ENCODE assay signal across 14 cellular contexts in genomic region chr11:60455531-60456042, GRCh38. TPM values are rescaled to one million over a fixed set of nuclear protein-coding genes. Genes with fewer than 3 reads are reported as not detected.
DNase-seq lines count a peak whose midpoint lies in the region; ATAC-seq, FAIRE-seq and TF ChIP-seq lines count a peak whose summit lies in the region.
"Had no signal": no experiment of that assay in that cellular context is flagged by ENCODE, and none has a peak within 500 bp of the region (broad histone marks: within the 10 kb centered on the region; RNA-seq: fewer than 3 reads in every experiment).

Gene MS4A1, plus strand, starts transcription at chr11:60455847. Its CDS starts 6,528 bp downstream, at chr11:60462375.

- no peak within 1 kb of the TSS for H3K27ac ChIP-seq in CD4-positive, CD25-positive, alpha-beta regulatory T cell (ENCODE audit: insufficient read depth, low read length, poor library complexity, severe bottlenecking)
- H3K27ac ChIP-seq in osteoblast (ENCODE audit: low read depth, low read length): no peak within 1 kb of the TSS

- no peaks in the 10 kb centered on the region for H3K36me3 Mint-ChIP-seq in CD4-positive, CD25-positive, alpha-beta regulatory T cell

- peaks cover 18% of the 10 kb centered on the region for H3K27me3 Mint-ChIP-seq in CD4-positive, CD25-positive, alpha-beta regulatory T cell

- no peaks in the 10 kb centered on the region for H4K20me1 ChIP-seq in osteoblast (ENCODE audit: insufficient read depth, low read length)

- H3K27me3 ChIP-seq in CD4-positive, CD25-positive, alpha-beta regulatory T cell (ENCODE audit: control insufficient read depth, insufficient read depth, low read length): peaks cover 5% of the 10 kb centered on the region
- no peaks in the 10 kb centered on the region for H3K27me3 ChIP-seq in osteoblast (ENCODE audit: insufficient read depth, low read length)

- peak; percentile 45 to 70 for ATAC-seq in CD4-positive, CD25-positive, alpha-beta regulatory T cell (ENCODE audit: low read depth in 2 of 2)
- peak; percentile 88 for ATAC-seq in GM19025 (IDR thresholded peaks at IDR 0.05; ENCODE audit: low read depth, unreplicated experiment)
- peak; percentile 82 for ATAC-seq in HG02678 (IDR thresholded peaks at IDR 0.05; ENCODE audit: unreplicated experiment)
- peak; percentile 89 for ATAC-seq in HG03571 (IDR thresholded peaks at IDR 0.05; ENCODE audit: unreplicated experiment)

- H3K36me3 ChIP-seq in CD4-positive, CD25-positive, alpha-beta regulatory T cell (ENCODE audit: control insufficient read depth, insufficient read depth, low read length): no peaks in the 10 kb centered on the region
- H3K36me3 ChIP-seq in osteoblast (ENCODE audit: insufficient read depth, low read length): no peaks in the 10 kb centered on the region

- DNase-seq in CD4-positive, CD25-positive, alpha-beta regulatory T cell: peak in 1 of 3 donors; percentile 5
- DNase-seq in GDM1 (lab: John Stamatoyannopoulos, UW) (no peak), T-helper 9 cell (no peak), osteoblast (ENCODE audit: insufficient read length, low spot score, missing footprints) (no peak), D721Med (ENCODE audit: insufficient read length, low spot score) (no peak)
- DNase-seq: effector CD8-positive, alpha-beta T cell; H9; retina; stimulated activated naive CD4-positive, alpha-beta T cell treated with Interleukin-2 at 50 U/mL for 16 hours had no signal

- TF ChIP-seq CTCF in osteoblast (IDR thresholded peaks at IDR 0.05; ENCODE audit: extremely low read depth, low read depth, low read length): no peak
- TF ChIP-seq CTCF in D721Med (IDR thresholded peaks at IDR 0.05; ENCODE audit: insufficient read depth, missing control alignments): no peak

- H3K4me1 Mint-ChIP-seq in CD4-positive, CD25-positive, alpha-beta regulatory T cell: peaks cover 0 to 18% (median 1%) of the 10 kb centered on the region in 4 donors

- peak within 1 kb of the TSS in 1 of 3 donors; percentile 54 for H3K27ac Mint-ChIP-seq in CD4-positive, CD25-positive, alpha-beta regulatory T cell
- H3K27ac Mint-ChIP-seq: H9 had no signal

- FAIRE-seq in D721Med (lab: Jason Lieb, UNC): no peak
- FAIRE-seq: keratinocyte had no signal

- peak within 1 kb of the TSS in 1 of 4 donors; percentile 52 for H3K4me3 Mint-ChIP-seq in CD4-positive, CD25-positive, alpha-beta regulatory T cell
- H3K4me3 Mint-ChIP-seq: H9 had no signal

- no peaks in the 10 kb centered on the region for H3K9me3 ChIP-seq in CD4-positive, CD25-positive, alpha-beta regulatory T cell (ENCODE audit: control insufficient read depth in 2 of 2, low read length in 2 of 2)
- H3K9me3 ChIP-seq in osteoblast (ENCODE audit: low read depth, low read length): no peaks in the 10 kb centered on the region

- H3K4me1 ChIP-seq in CD4-positive, CD25-positive, alpha-beta regulatory T cell (ENCODE audit: control insufficient read depth, insufficient read depth, low read length, poor library complexity, severe bottlenecking): no peaks in the 10 kb centered on the region
- H3K4me1 ChIP-seq in osteoblast (ENCODE audit: insufficient read depth, low read length): no peaks in the 10 kb centered on the region

- H3K79me2 ChIP-seq in osteoblast (ENCODE audit: insufficient read depth, low read length): no peaks in the 10 kb centered on the region

- H2AFZ ChIP-seq in osteoblast (ENCODE audit: low read length): no peak within 1 kb of the TSS

- no peak within 1 kb of the TSS for H3K4me3 ChIP-seq in CD4-positive, CD25-positive, alpha-beta regulatory T cell (ENCODE audit: low read depth, low read length)
- H3K4me3 ChIP-seq in osteoblast (ENCODE audit: insufficient read depth, low read length): no peak within 1 kb of the TSS

- no peak within 1 kb of the TSS for H3K4me2 ChIP-seq in osteoblast (ENCODE audit: insufficient read depth, low read length)

- H3K9me3 Mint-ChIP-seq in CD4-positive, CD25-positive, alpha-beta regulatory T cell: peaks cover 0 to 5% (median 0%) of the 10 kb centered on the region in 7 donors

RNA-seq across cellular contexts. Expression of gene MS4A1, which starts in this region (rescaled TPM):
- total RNA-seq in CD4-positive, CD25-positive, alpha-beta regulatory T cell: 0.79 TPM
- 1 to 10 TPM in 3 of 4 donors, under 1 TPM in 1; 0.52 to 3.6 (median 1.3) TPM for polyA plus RNA-seq in CD4-positive, CD25-positive, alpha-beta regulatory T cell
- total RNA-seq in osteoblast: not detected in 2 replicates
- total RNA-seq: H9; T-helper 1 cell treated with Interleukin-12 subunit alpha and Interleukin-12 subunit beta and Interleukin-4 antibody, amounts not matched to agents 30 ng/mL and 1 ng/mL, for 36 hours had no signal
